8 cellular contexts compared by ENCODE assay signal in the genomic region with DNA sequence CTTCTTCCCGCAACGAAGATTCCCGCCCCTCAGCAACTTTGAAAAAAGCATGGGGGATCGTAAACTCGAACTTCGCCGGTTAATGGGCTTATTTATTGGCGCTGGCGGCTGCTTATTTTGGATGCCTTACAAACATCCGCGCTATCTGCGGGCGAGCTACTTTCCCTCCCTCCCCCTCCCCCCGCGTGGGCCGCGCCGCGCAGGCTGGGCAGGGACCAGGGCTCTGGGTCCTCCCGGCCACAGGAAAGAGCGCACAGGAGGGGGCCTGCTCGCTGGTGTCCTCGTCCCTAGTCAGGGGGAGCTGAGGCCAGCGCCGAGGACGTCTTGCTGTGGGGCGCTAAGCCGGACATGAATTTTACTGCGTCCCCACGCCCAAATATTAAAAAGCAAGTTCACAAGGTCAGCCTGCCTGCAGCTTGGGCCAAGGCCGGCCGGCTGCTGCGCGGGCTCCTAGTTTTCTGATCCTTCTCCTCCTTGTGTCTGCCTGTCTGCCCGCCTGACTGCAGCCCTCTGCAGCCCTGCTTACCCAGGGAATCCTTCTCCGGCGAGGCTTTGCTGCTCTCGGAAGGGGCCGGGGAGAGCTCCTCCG. TPM values are rescaled to one million over a fixed set of nuclear protein-coding genes. Genes with fewer than 3 reads are reported as not detected.
DNase-seq lines count a peak whose midpoint lies in the region; ATAC-seq and TF ChIP-seq lines count a peak whose summit lies in the region.

No MANE protein-coding gene starts in this region.

- no peaks in the 10 kb centered on the region for H3K9me3 Mint-ChIP-seq in activated naive CD8-positive, alpha-beta T cell treated with anti-CD3 and anti-CD28 coated beads, Interleukin-2, amount 50 U/mL, for 24 hours

- H3K27ac ChIP-seq in lung (ENCODE audit: low read depth in 1 of 2, low read length in 1 of 2) = no peak overlapping the region

- H3K4me3 Mint-ChIP-seq in activated naive CD8-positive, alpha-beta T cell treated with anti-CD3 and anti-CD28 coated beads, Interleukin-2, amount 50 U/mL, for 24 hours = peak overlapping the region; percentile 24

- 4% methylated on average over 40 of the region's 40 CpGs for WGBS in lung, 2 donors

- peaks cover 15% of the 10 kb centered on the region for H3K4me1 Mint-ChIP-seq in activated naive CD8-positive, alpha-beta T cell treated with anti-CD3 and anti-CD28 coated beads, Interleukin-2, amount 50 U/mL, for 24 hours

- no peak for TF ChIP-seq CTCF in lung (IDR thresholded peaks at IDR 0.05; ENCODE audit: control extremely low read depth, extremely low read depth)

- H3K4me3 ChIP-seq in lung = peak overlapping the region; percentile 38

- ATAC-seq in activated naive CD8-positive, alpha-beta T cell treated with anti-CD3 and anti-CD28 coated beads, Interleukin-2, amount 50 U/mL, for 24 hours = peak; percentile 26
- ATAC-seq in lung (ENCODE audit: insufficient read depth, low FRiP score) (no peak), HG03175 (IDR thresholded peaks at IDR 0.05; ENCODE audit: unreplicated experiment) (no peak)

- DNase-seq in COR-L47 (lab: John Stamatoyannopoulos, UW) (peak; percentile 74), KBM-7 (peak; percentile 59), lung (ENCODE audit: low spot score) (no peak), ureter (ENCODE audit: low spot score) (peak; percentile 93), AML-193 (lab: John Stamatoyannopoulos, UW) (no peak), OCI-M1 (lab: John Stamatoyannopoulos, UW) (no peak)
- DNase-seq in activated naive CD8-positive, alpha-beta T cell treated with anti-CD3 and anti-CD28 coated beads, Interleukin-2, amount 50 U/mL, for 24 hours = no peak

- peaks cover 0 to 19% of the 10 kb centered on the region in 2 donors for H3K9me3 ChIP-seq in lung (ENCODE audit: control insufficient read depth in 2 of 2, insufficient read depth in 1 of 2, low read length in 1 of 2)

- peaks cover 7 to 24% of the 10 kb centered on the region in 2 donors for H3K4me1 ChIP-seq in lung (ENCODE audit: control insufficient read depth in 2 of 2, insufficient read depth in 2 of 2, low read length in 2 of 2)

- in situ Hi-C loops in KBM-7 (cut with MboI; ENCODE audit: low pct_unique_long_range_greater_than_20kb, low sequenced_read_pairs) = loop anchor here (25.0 kb wide), 1 partner anchor 1311 kb away; no protein-coding TSS in a partner anchor

- no peaks in the 10 kb centered on the region for H3K36me3 Mint-ChIP-seq in activated naive CD8-positive, alpha-beta T cell treated with anti-CD3 and anti-CD28 coated beads, Interleukin-2, amount 50 U/mL, for 24 hours (ENCODE audit: low read depth)

- peaks cover 29% of the 10 kb centered on the region for H3K27me3 ChIP-seq in lung (ENCODE audit: control insufficient read depth, insufficient read depth)

- peaks cover 71% of the 10 kb centered on the region for H3K27me3 Mint-ChIP-seq in activated naive CD8-positive, alpha-beta T cell treated with anti-CD3 and anti-CD28 coated beads, Interleukin-2, amount 50 U/mL, for 24 hours

- no peak overlapping the region for H3K27ac Mint-ChIP-seq in activated naive CD8-positive, alpha-beta T cell treated with anti-CD3 and anti-CD28 coated beads, Interleukin-2, amount 50 U/mL, for 24 hours

- no peaks in the 10 kb centered on the region for H3K36me3 ChIP-seq in lung (ENCODE audit: control insufficient read depth in 2 of 2, insufficient read depth in 2 of 2, low read length in 2 of 2)

RNA-seq across cellular contexts. Expression of gene HOXA10, which starts 1.2 kb away (rescaled TPM):
- under 1 TPM in 1 of 2 donors, not detected in 1; 0.21 TPM for total RNA-seq in lung
- under 1 TPM; 0.26 to 0.29 TPM for polyA plus RNA-seq in lung
- total RNA-seq in ureter = 15.3 TPM

RNA-seq across cellular contexts. Expression of gene HOXA9, which starts 7.6 kb away (rescaled TPM):
- total RNA-seq in lung (under 1 TPM; 0.11 to 0.46 TPM), ureter (7.4 TPM)
- under 1 TPM; 0.40 to 0.85 TPM for polyA plus RNA-seq in lung

RNA-seq across cellular contexts. Expression of gene HOXA11, which starts 12.1 kb away (rescaled TPM):
- total RNA-seq in lung = not detected
- not detected for polyA plus RNA-seq in lung
- 16.6 TPM for total RNA-seq in ureter

RNA-seq across cellular contexts. Expression of gene HOXA7, which starts 16.4 kb away (rescaled TPM):
- total RNA-seq in lung (1 to 10 TPM; 1.1 to 2.2 TPM), ureter (6.3 TPM)
- polyA plus RNA-seq in lung = 1 to 10 TPM; 1.0 to 1.7 TPM

RNA-seq across cellular contexts. Expression of gene HOXA3, which starts 20.5 kb away (rescaled TPM):
- 10 to 100 TPM; 10.3 to 10.7 TPM for total RNA-seq in lung
- polyA plus RNA-seq in lung = 1 to 10 TPM; 1.9 to 2.3 TPM
- total RNA-seq in ureter = 16.0 TPM

Comparison
In these comparisons a context has a peak if more than half of its experiments do, and no peak if none do; other contexts are left out.
1. DNase-seq: peak in COR-L47 (single experiment), KBM-7 (single experiment) and ureter (single experiment); none in activated naive CD8-positive, alpha-beta T cell treated with anti-CD3 and anti-CD28 coated beads, Interleukin-2, amount 50 U/mL, for 24 hours (single experiment), lung (single experiment), AML-193 (0 of 2) and OCI-M1 (single experiment).
2. RNA of gene HOXA10, which starts 1.2 kb away (total RNA-seq): 15.3 TPM in ureter (single experiment); 0.21 TPM in lung; every median in the first group is over 10 times any median in the second.
3. RNA of gene HOXA11, which starts 12.1 kb away (total RNA-seq): 16.6 TPM in ureter (single experiment); not detected in lung; every median in the first group is over 10 times any median in the second.